ENCODE assay signal across 8 cellular contexts in genomic region chr13:45280751-45281634, GRCh38. TPM values are rescaled to one million over a fixed set of nuclear protein-coding genes. Genes with fewer than 3 reads are reported as not detected.
A peak's percentile ranks its signal among the peaks of the same experiment; 100 is the strongest.
DNase-seq lines count a peak whose midpoint lies in the region; ATAC-seq and TF ChIP-seq lines count a peak whose summit lies in the region.

No MANE protein-coding gene starts in this region.

- H3K9me3 ChIP-seq in smooth muscle cell (replicated peaks; ENCODE audit: low read depth), result no peaks in the 10 kb centered on the region

- no peaks in the 10 kb centered on the region for H3K27me3 ChIP-seq in smooth muscle cell (ENCODE audit: low read depth)

- H3F3A ChIP-seq in smooth muscle cell (ENCODE audit: low read depth), result no peaks in the 10 kb centered on the region

- DNase-seq in CD1c-positive myeloid dendritic cell (ENCODE audit: extremely low spot score), result peak; percentile 66
- peak; percentile 62 for DNase-seq in GM19238 (ENCODE audit: insufficient read length, low spot score)
- peak; percentile 78 for DNase-seq in LHCN-M2 (ENCODE audit: low read depth)
- peak in 54 of 56 donors; percentile 11 to 92 (median 72) for DNase-seq in amygdala (lab: John Stamatoyannopoulos, UW)
- peak; percentile 81 to 83 for DNase-seq in hippocampal formation (lab: John Stamatoyannopoulos, UW)
- peak; percentile 4 for DNase-seq in smooth muscle cell (lab: John Stamatoyannopoulos, UW; ENCODE audit: unreplicated experiment)

- WGBS in smooth muscle cell (ENCODE audit: low lambda C conversion rate), result 61% methylated on average over 7 of the region's 7 CpGs

- no peaks in the 10 kb centered on the region for H4K20me1 ChIP-seq in smooth muscle cell (ENCODE audit: low read depth)

- peak; percentile 100 for ATAC-seq in SK-N-SH treated with all-trans-retinoic acid at 6 μM for 48 hours
- no peak for ATAC-seq in HG03097 (IDR thresholded peaks at IDR 0.05; ENCODE audit: low FRiP score, unreplicated experiment)

- no peaks in the 10 kb centered on the region for H3K4me1 ChIP-seq in smooth muscle cell (ENCODE audit: low read depth)

- no peak overlapping the region for H2AFZ ChIP-seq in smooth muscle cell (ENCODE audit: low read depth)

- no peak overlapping the region for H3K4me2 ChIP-seq in smooth muscle cell

- H3K4me3 ChIP-seq in smooth muscle cell, result no peak overlapping the region

- H3K9ac ChIP-seq in smooth muscle cell (ENCODE audit: low read depth), result no peak overlapping the region

- H3K27ac ChIP-seq in smooth muscle cell (ENCODE audit: low read depth), result no peak overlapping the region

- no peaks in the 10 kb centered on the region for H3K79me2 ChIP-seq in smooth muscle cell (ENCODE audit: low read depth)

- TF ChIP-seq CTCF in smooth muscle cell (IDR thresholded peaks at IDR 0.05; ENCODE audit: borderline replicate concordance, insufficient read depth, poor library complexity, severe bottlenecking), result peak; percentile 71

- no peaks in the 10 kb centered on the region for H3K36me3 ChIP-seq in smooth muscle cell (ENCODE audit: low read depth)

TF ChIP-seq in SK-N-SH treated with all-trans-retinoic acid at 6 μM for 48 hours, 23 proteins besides CTCF, POLR2A, EP300 and RAD21:
- TF ChIP-seq PPARA (CRISPR knock-in tag; IDR thresholded peaks at IDR 0.05; ENCODE audit: borderline replicate concordance) (no peak), BACH2 (CRISPR knock-in tag; IDR thresholded peaks at IDR 0.05; ENCODE audit: borderline replicate concordance) (no peak), ZNF565 (CRISPR knock-in tag; conservative IDR thresholded peaks at IDR 0.05; ENCODE audit: low read depth) (no peak), TOX (CRISPR knock-in tag; IDR thresholded peaks at IDR 0.05; ENCODE audit: borderline replicate concordance) (no peak), CSDC2 (CRISPR knock-in tag; IDR thresholded peaks at IDR 0.05) (no peak), ZNF8 (CRISPR knock-in tag; IDR thresholded peaks at IDR 0.05) (no peak)

RNA-seq across cellular contexts. Expression of gene TPT1, which starts 60.0 kb away (rescaled TPM):
- 1,773 and 1,961 TPM in 2 replicates for total RNA-seq in LHCN-M2 (2014; rRNA removed)
- polyA plus RNA-seq in LHCN-M2 (2012), result 3,733 TPM
- 3,918 and 4,267 TPM in 2 replicates for total RNA-seq in smooth muscle cell
- 1,031 and 1,102 TPM in 2 replicates for polyA plus RNA-seq in smooth muscle cell

Comparison
In these comparisons a context has a peak if more than half of its experiments do, and no peak if none do; other contexts are left out.
1. DNase-seq: peak in every context shown above with its lines; median percentile 82 in hippocampal formation; 78 in LHCN-M2; 72 in amygdala; 66 in CD1c-positive myeloid dendritic cell; 62 in GM19238; 4 in smooth muscle cell.